15 cellular contexts compared by ENCODE assay signal in the genomic region with DNA sequence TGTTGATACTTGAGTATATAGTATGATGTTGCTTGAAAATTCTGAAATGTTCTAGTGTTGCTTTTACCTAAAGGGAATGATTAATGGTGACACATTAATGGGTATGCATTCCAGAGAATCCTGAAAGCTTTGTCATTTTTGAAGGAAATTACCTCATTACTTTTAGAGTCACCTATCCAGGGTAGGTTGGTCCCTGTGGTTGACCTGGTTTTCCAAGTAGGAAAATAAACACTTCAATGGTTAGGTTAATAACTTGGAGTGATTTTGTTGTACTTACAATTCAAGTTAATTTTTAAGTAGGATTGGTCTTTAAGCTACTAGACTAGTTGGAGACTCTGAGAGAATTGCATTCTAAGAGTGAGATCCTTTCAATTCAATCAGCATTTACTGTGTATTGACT. TPM values are rescaled to one million over a fixed set of nuclear protein-coding genes. Genes with fewer than 3 reads are reported as not detected.
DNase-seq lines count a peak whose midpoint lies in the region; ATAC-seq, FAIRE-seq and TF ChIP-seq lines count a peak whose summit lies in the region.
"Had no signal": no experiment of that assay in that cellular context is flagged by ENCODE, and none has a peak within 500 bp of the region (broad histone marks: within the 10 kb centered on the region; RNA-seq: fewer than 3 reads in every experiment).

No MANE protein-coding gene starts in this region.

- H3K36me3 Mint-ChIP-seq in type B pancreatic cell, result no peaks in the 10 kb centered on the region
- H3K36me3 Mint-ChIP-seq: CD4-positive, alpha-beta memory T cell had no signal

- peak overlapping the region; percentile 46 for H3K27ac ChIP-seq in keratinocyte (ENCODE audit: control insufficient read depth, insufficient read depth, low read length)

- no peaks in the 10 kb centered on the region for H3K36me3 ChIP-seq in keratinocyte (ENCODE audit: control insufficient read depth in 2 of 2, extremely low read depth in 1 of 2, insufficient read depth in 2 of 2, low read length in 2 of 2)

- FAIRE-seq in keratinocyte (lab: Jason Lieb, UNC), result peak; percentile 95

- peak overlapping the region; percentile 62 for H3K4me2 ChIP-seq in keratinocyte (ENCODE audit: control insufficient read depth, extremely low read depth, insufficient read depth, low read depth, low read length)

- no peak overlapping the region for H3K4me3 ChIP-seq in keratinocyte (ENCODE audit: control insufficient read depth in 2 of 3, extremely low read depth in 1 of 3, insufficient read depth in 2 of 3, low read depth in 1 of 3, low read length in 3 of 3)

- H3K27me3 Mint-ChIP-seq in type B pancreatic cell, result no peaks in the 10 kb centered on the region

- H3K4me3 Mint-ChIP-seq in type B pancreatic cell, result no peak overlapping the region
- H3K4me3 Mint-ChIP-seq: activated T-cell treated with anti-CD3 and anti-CD28 coated beads, Interleukin-2, amount 50 U/mL, for 4 hours; CD4-positive, alpha-beta memory T cell had no signal

- peaks cover 6% of the 10 kb centered on the region for H3K9me3 Mint-ChIP-seq in type B pancreatic cell
- H3K9me3 Mint-ChIP-seq: activated T-cell treated with anti-CD3 and anti-CD28 coated beads, Interleukin-2, amount 50 U/mL, for 4 hours had no signal

- no peaks in the 10 kb centered on the region for H3K9me1 ChIP-seq in keratinocyte (ENCODE audit: control insufficient read depth, extremely low read depth, insufficient read depth, low read length)

- H3K4me1 Mint-ChIP-seq in type B pancreatic cell (ENCODE audit: unreplicated experiment), result peaks cover 8% of the 10 kb centered on the region
- H3K4me1 Mint-ChIP-seq: CD4-positive, alpha-beta memory T cell had no signal

- H3K9me3 ChIP-seq in keratinocyte (ENCODE audit: control insufficient read depth, low read depth, low read length), result no peaks in the 10 kb centered on the region

- DNase-seq in HPDE6-E6E7 (ENCODE audit: extremely low spot score), result peak; percentile 15
- DNase-seq in SW480 (ENCODE audit: low spot score), result peak; percentile 35
- peak; percentile 55 for DNase-seq in keratinocyte (ENCODE audit: low read depth, low spot score)
- DNase-seq in type B pancreatic cell (ENCODE audit: extremely low spot score, unreplicated experiment), result no peak
- DNase-seq in CD1c-positive myeloid dendritic cell (ENCODE audit: extremely low spot score), result no peak
- DNase-seq: activated T-cell treated with anti-CD3 and anti-CD28 coated beads, Interleukin-2, amount 50 U/mL, for 4 hours; anterior cingulate cortex; CD4-positive, alpha-beta memory T cell; NCI-H1417 treated with DMSO at 0.1 percent for 48 hours; NCI-H524; retina; SIG-M5 had no signal

- no peak overlapping the region for H3K9ac ChIP-seq in keratinocyte (ENCODE audit: control insufficient read depth, extremely low read depth, insufficient read depth, low read length)

- H3K27me3 ChIP-seq in keratinocyte (ENCODE audit: control insufficient read depth, extremely low read depth, insufficient read depth, low read length), result no peaks in the 10 kb centered on the region

- H2AFZ ChIP-seq in keratinocyte (ENCODE audit: control insufficient read depth, low read length), result no peak overlapping the region

- peak overlapping the region; percentile 68 for H3K27ac Mint-ChIP-seq in type B pancreatic cell
- H3K27ac Mint-ChIP-seq: CD4-positive, alpha-beta memory T cell had no signal

- H3K4me1 ChIP-seq in keratinocyte (ENCODE audit: control insufficient read depth, extremely low read depth, insufficient read depth, low read length), result peaks cover 45% of the 10 kb centered on the region

- no peaks in the 10 kb centered on the region for H3K79me2 ChIP-seq in keratinocyte (ENCODE audit: control insufficient read depth, insufficient read depth, low read length)

- dilution Hi-C loops in keratinocyte (cut with MboI; ENCODE audit: extremely low pct_ligation_motif_present, low sequenced_read_pairs), result no loop called here

- no peaks in the 10 kb centered on the region for H4K20me1 ChIP-seq in keratinocyte (ENCODE audit: control insufficient read depth, extremely low read depth, insufficient read depth, low read length)

- TF ChIP-seq CTCF in keratinocyte (optimal IDR thresholded peaks at IDR 0.05 in 1 of 3, IDR thresholded peaks at IDR 0.05 in 1 of 3, conservative IDR thresholded peaks at IDR 0.05 in 1 of 3; ENCODE audit: extremely low read depth in 1 of 3, insufficient read depth in 2 of 3, low read length in 3 of 3) (no peak), type B pancreatic cell (conservative IDR thresholded peaks at IDR 0.05) (no peak)

- no peak for ATAC-seq in GM21825 (IDR thresholded peaks at IDR 0.05; ENCODE audit: unreplicated experiment)
- no peak for ATAC-seq in HG02763 (IDR thresholded peaks at IDR 0.05; ENCODE audit: unreplicated experiment)
- ATAC-seq: activated CD4-positive, CD25-positive, alpha-beta regulatory T cell treated with anti-CD3 and anti-CD28 coated beads, Interleukin-2, amount 50 U/mL, for 24 hours; activated T-cell treated with anti-CD3 and anti-CD28 coated beads, Interleukin-2, amount 50 U/mL, for 4 hours had no signal

RNA-seq across cellular contexts. Expression of a gene that starts 31.0 kb away (rescaled TPM):
- polyA plus RNA-seq in keratinocyte, result 2.7 to 5.8 TPM (median 2.9 TPM) in 3 replicates
- polyA plus RNA-seq in keratinocyte (2011; ENCODE audit: low read depth), result 14.9 TPM
- polyA plus RNA-seq in keratinocyte (2011; cell fraction: cytosol; rRNA removed), result 3.9 and 4.6 TPM in 2 replicates
- 6.1 and 7.0 TPM in 2 replicates for polyA plus RNA-seq in keratinocyte (2011; cell fraction: nucleus; rRNA removed)
- polyA plus RNA-seq in keratinocyte (2012; ENCODE audit: low replicate concordance), result 1.8 and 2.4 TPM in 2 replicates
- 8.0 to 26.5 TPM (median 12.1 TPM) in 3 replicates for polyA minus RNA-seq in keratinocyte
- 3.6 TPM for polyA minus RNA-seq in keratinocyte (2011; cell fraction: cytosol; rRNA and poly(A)+ RNA removed)
- polyA minus RNA-seq in keratinocyte (2011; cell fraction: nucleus; rRNA and poly(A)+ RNA removed), result 7.4 and 12.3 TPM in 2 replicates
- total RNA-seq in type B pancreatic cell (ENCODE audit: low replicate concordance), result 3.2 and 8.7 TPM in 2 replicates
- polyA plus RNA-seq: CD4-positive, alpha-beta memory T cell had no signal

Comparison
In these comparisons a context has a peak if more than half of its experiments do, and no peak if none do; other contexts are left out.
1. DNase-seq: peak in HPDE6-E6E7 (single experiment), SW480 (single experiment) and keratinocyte (single experiment); none in type B pancreatic cell (single experiment) and CD1c-positive myeloid dendritic cell (single experiment).